In the genomic region with DNA sequence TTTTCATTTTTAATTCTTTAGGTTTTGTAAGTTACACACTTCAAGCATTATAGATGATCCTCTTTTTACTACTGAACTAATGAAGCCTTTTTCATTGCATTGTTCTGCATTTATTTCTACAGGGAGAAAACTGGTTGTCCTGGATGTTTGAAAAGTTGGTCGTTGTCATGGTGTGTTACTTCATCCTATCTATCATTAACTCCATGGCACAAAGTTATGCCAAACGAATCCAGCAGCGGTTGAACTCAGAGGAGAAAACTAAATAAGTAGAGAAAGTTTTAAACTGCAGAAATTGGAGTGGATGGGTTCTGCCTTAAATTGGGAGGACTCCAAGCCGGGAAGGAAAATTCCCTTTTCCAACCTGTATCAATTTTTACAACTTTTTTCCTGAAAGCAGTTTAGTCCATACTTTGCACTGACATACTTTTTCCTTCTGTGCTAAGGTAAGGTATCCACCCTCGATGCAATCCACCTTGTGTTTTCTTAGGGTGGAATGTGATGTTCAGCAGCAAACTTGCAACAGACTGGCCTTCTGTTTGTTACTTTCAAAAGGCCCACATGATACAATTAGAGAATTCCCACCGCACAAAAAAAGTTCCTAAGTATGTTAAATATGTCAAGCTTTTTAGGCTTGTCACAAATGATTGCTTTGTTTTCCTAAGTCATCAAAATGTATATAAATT, we compare ENCODE assay signal across 8 cellular contexts. TPM values are rescaled to one million over a fixed set of nuclear protein-coding genes. Genes with fewer than 3 reads are reported as not detected.
DNase-seq lines count a peak whose midpoint lies in the region; ATAC-seq, FAIRE-seq and TF ChIP-seq lines count a peak whose summit lies in the region.

No MANE protein-coding gene starts in this region.

- H3K9me3 Mint-ChIP-seq in HFFc6 = peaks cover 60% of the 10 kb centered on the region

- H3K4me1 ChIP-seq in GM12878 (ENCODE audit: control insufficient read depth, insufficient read depth, low read length) (peaks cover 34% of the 10 kb centered on the region), lower lobe of right lung (peaks cover 56% of the 10 kb centered on the region)

- peak overlapping the region; percentile 99 for H3K27ac Mint-ChIP-seq in HFFc6

- H3K27ac ChIP-seq in GM12878 (ENCODE audit: control insufficient read depth, insufficient read depth) = peak overlapping the region; percentile 97
- peak overlapping the region; percentile 97 for H3K27ac ChIP-seq in lower lobe of right lung

- RAD21 ChIA-PET in GM12878 (lab: Charles Lee; ENCODE audit: unreplicated experiment) = interaction anchor here (0.8 to 7.9 kb wide), 12 partner anchors 8 to 86 kb away, joined by 4 to 130 read pairs (median 20); no protein-coding TSS in a partner anchor

- CTCF ChIA-PET in GM12878 (lab: Yijun Ruan, JAX) = interaction anchor here (1.1 to 3.7 kb wide), 9 partner anchors 9 to 87 kb away, joined by 3 to 41 read pairs (median 6); no protein-coding TSS in a partner anchor

- H3K4me1 Mint-ChIP-seq in HFFc6 (ENCODE audit: low read depth) = peaks cover 54% of the 10 kb centered on the region

- no peaks in the 10 kb centered on the region for H4K20me1 ChIP-seq in GM12878 (ENCODE audit: control insufficient read depth, insufficient read depth)

- POLR2A ChIA-PET in GM12878 (lab: Charles Lee) = interaction anchor here (1.4 to 13.3 kb wide), 4 partner anchors 9 to 86 kb away, joined by 3 to 332 read pairs (median 42); no protein-coding TSS in a partner anchor

- WGBS in GM12878 (ENCODE audit: insufficient coverage, insufficient replicate concordance, low lambda C conversion rate, missing lambda C conversion rate) = 0% methylated on average over 6 of the region's 6 CpGs

- H3K9me3 ChIP-seq in GM12878 (replicated peaks; ENCODE audit: control insufficient read depth, insufficient read depth, low read length) (no peaks in the 10 kb centered on the region; the same call in 2 of the 3 replicates), lower lobe of right lung (no peaks in the 10 kb centered on the region)

- TF ChIP-seq POLR2A in GM12878 (IDR thresholded peaks at IDR 0.05; ENCODE audit: low read depth, low read length) = peak; percentile 42; the same call in 1 of the 2 replicates

- no peak for ATAC-seq in GM12878
- ATAC-seq in lower lobe of right lung = no peak
- no peak for ATAC-seq in GM19324 (IDR thresholded peaks at IDR 0.05; ENCODE audit: low FRiP score, unreplicated experiment)

- BruUV-seq in GM12878 (replicated peaks; lab: Mats Ljungman, UMichigan) = no TSS peak

- H3K79me2 ChIP-seq in GM12878 (ENCODE audit: control insufficient read depth, insufficient read depth, low read length) = peaks cover 58% of the 10 kb centered on the region

- intact Hi-C loops in GM12878 (cut with micrococcal nuclease; ENCODE audit: unreplicated experiment) (no loop called here), lower lobe of right lung (cut with DNase I) (no loop called here)

- no peak for TF ChIP-seq EP300 in GM12878 (IDR thresholded peaks at IDR 0.05; ENCODE audit: borderline replicate concordance in 1 of 2, control insufficient read depth in 1 of 2, low read depth in 2 of 2, low read length in 2 of 2)

- H3K27me3 Mint-ChIP-seq in HFFc6 (ENCODE audit: insufficient read depth) = peaks cover 71% of the 10 kb centered on the region

- in situ Hi-C loops in ACHN (cut with HindIII; ENCODE audit: low pct_ligation_motif_present, low pct_unique_long_range_greater_than_20kb, low sequenced_read_pairs) = no loop called here
- in situ Hi-C loops in GM12878 (cut with MboI) = loop anchor here (10.0 kb wide), 1 partner anchor 1505 kb away; no protein-coding TSS in a partner anchor

- H3K4me3 ChIP-seq in GM12878 (peak overlapping the region; percentile 91), lower lobe of right lung (peak overlapping the region; percentile 71)

- SMC1A ChIA-PET in GM12878 (lab: Charles Lee; ENCODE audit: uncharacterized antibody, unreplicated experiment) = interaction anchor here (0.6 to 12.6 kb wide), 8 partner anchors 9 to 86 kb away, joined by 3 to 143 read pairs (median 6); no protein-coding TSS in a partner anchor

- no peak overlapping the region for H2AFZ ChIP-seq in GM12878 (ENCODE audit: control insufficient read depth, low read depth, low read length)

- no peak for TF ChIP-seq CTCF in HFFc6 (IDR thresholded peaks at IDR 0.05)
- TF ChIP-seq CTCF in GM12878 (IDR thresholded peaks at IDR 0.05 in 2 of 3, conservative IDR thresholded peaks at IDR 0.05 in 1 of 3; ENCODE audit: control insufficient read depth in 2 of 3, extremely low read depth in 1 of 3, insufficient read depth in 1 of 3, low read depth in 3 of 3, low read length in 3 of 3) = no peak
- TF ChIP-seq CTCF in lower lobe of right lung (IDR thresholded peaks at IDR 0.05) = no peak
- TF ChIP-seq CTCF in D721Med (IDR thresholded peaks at IDR 0.05; ENCODE audit: insufficient read depth, missing control alignments) = no peak

- peaks cover 48% of the 10 kb centered on the region for H3K36me3 Mint-ChIP-seq in HFFc6 (ENCODE audit: low read depth)

- H3K27me3 ChIP-seq in GM12878 (replicated peaks in 1 of 2; ENCODE audit: control insufficient read depth in 2 of 2, insufficient read depth in 2 of 2, low read length in 1 of 2) (no peaks in the 10 kb centered on the region), lower lobe of right lung (ENCODE audit: low read depth) (no peaks in the 10 kb centered on the region)

- FAIRE-seq in GM12878 (lab: Jason Lieb, UNC) (no peak), D721Med (lab: Jason Lieb, UNC) (no peak)

- peak; percentile 55 for DNase-seq in ACHN
- DNase-seq in HFFc6 = no peak
- DNase-seq in GM12878 (ENCODE audit: low read depth, low spot score) = no peak
- DNase-seq in lower lobe of right lung = no peak
- no peak for DNase-seq in NAMALWA (ENCODE audit: low spot score)
- DNase-seq in stimulated activated naive CD4-positive, alpha-beta T cell (lab: John Stamatoyannopoulos, UW) = no peak
- DNase-seq in D721Med (ENCODE audit: insufficient read length, low spot score) = no peak

- peak overlapping the region; percentile 100 for H3K9ac ChIP-seq in GM12878 (ENCODE audit: control insufficient read depth, insufficient read depth, low read length)

- H3K36me3 ChIP-seq in GM12878 (ENCODE audit: control insufficient read depth in 2 of 2, insufficient read depth in 2 of 2, low read length in 1 of 2) (peaks cover 2 to 7% of the 10 kb centered on the region in 2 experiments; a peak in 3 of 4 replicates), lower lobe of right lung (peaks cover 16% of the 10 kb centered on the region)

- H3K4me2 ChIP-seq in GM12878 (ENCODE audit: control insufficient read depth, insufficient read depth) = peak overlapping the region; percentile 76

- TF ChIP-seq RAD21 in GM12878 (IDR thresholded peaks at IDR 0.05; ENCODE audit: insufficient read depth, low read depth, low read length) = no peak

- H3K4me3 Mint-ChIP-seq in HFFc6 = peak overlapping the region; percentile 98

TF ChIP-seq in GM12878, 131 proteins besides CTCF, POLR2A, EP300 and RAD21 (continues in another document):
- TF ChIP-seq, protein P1, sequence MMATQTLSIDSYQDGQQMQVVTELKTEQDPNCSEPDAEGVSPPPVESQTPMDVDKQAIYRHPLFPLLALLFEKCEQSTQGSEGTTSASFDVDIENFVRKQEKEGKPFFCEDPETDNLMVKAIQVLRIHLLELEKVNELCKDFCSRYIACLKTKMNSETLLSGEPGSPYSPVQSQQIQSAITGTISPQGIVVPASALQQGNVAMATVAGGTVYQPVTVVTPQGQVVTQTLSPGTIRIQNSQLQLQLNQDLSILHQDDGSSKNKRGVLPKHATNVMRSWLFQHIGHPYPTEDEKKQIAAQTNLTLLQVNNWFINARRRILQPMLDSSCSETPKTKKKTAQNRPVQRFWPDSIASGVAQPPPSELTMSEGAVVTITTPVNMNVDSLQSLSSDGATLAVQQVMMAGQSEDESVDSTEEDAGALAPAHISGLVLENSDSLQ (IDR thresholded peaks at IDR 0.05) = no peak

RNA-seq across cellular contexts. Expression of a gene that starts 53.0 kb away (rescaled TPM):
- 1 to 10 TPM; 2.9 to 4.0 (median 3.3) TPM for total RNA-seq in HFFc6 (2021; fragmentation: NEBNext Ultra II Directional; extraction: Animal tissue kit (Norgen Biotek cat#: 25700))
- 37.6 and 42.5 TPM in 2 replicates for total RNA-seq in GM12878 (2013; cell fraction: nucleolus; rRNA removed)
- 9.2 and 9.4 TPM in 2 replicates for total RNA-seq in GM12878 (2014; rRNA removed)
- 7.8 and 9.3 TPM in 2 replicates for total RNA-seq in GM12878 (2014; rRNA removed; fragmentation: Illumina TruSeq; extraction: Trizol)
- total RNA-seq in GM12878 (2021) = 7.7 TPM in 2 replicates
- polyA plus RNA-seq in GM12878 (2011; ENCODE audit: low read depth) = 4.2 TPM
- polyA plus RNA-seq in GM12878 (2011; rRNA removed) = 10.8 and 13.3 TPM in 2 replicates
- polyA plus RNA-seq in GM12878 (2011; cell fraction: cytosol; rRNA removed) = 5.0 and 5.4 TPM in 2 replicates
- polyA plus RNA-seq in GM12878 (2011; cell fraction: nucleus; rRNA removed) = 3.4 and 6.8 TPM in 2 replicates
- 4.3 and 5.2 TPM in 2 replicates for polyA plus RNA-seq in GM12878 (2012)
- 8.7 and 12.3 TPM in 2 replicates for polyA plus RNA-seq in GM12878 (2014; fragmentation: Illumina TruSeq; extraction: Trizol)
- 1 to 10 TPM; 5.3 to 6.6 TPM for polyA plus RNA-seq in GM12878 (2014; fragmentation: Nextera tagmentation; extraction: Ambion mirVana)
- 6.1 and 7.0 TPM in 2 replicates for polyA plus RNA-seq in GM12878 (2014; rRNA removed)
- polyA plus RNA-seq in GM12878 (2016; fragmentation: Nextera tagmentation; extraction: Ambion mirVana) = 10 to 100 TPM in 1 of 2 experiments, 1 to 10 TPM in 1; 8.0 to 10.3 TPM
- polyA minus RNA-seq in GM12878 (2011; rRNA and poly(A)+ RNA removed) = 12.2 and 22.7 TPM in 2 replicates
- polyA minus RNA-seq in GM12878 (2011; cell fraction: cytosol; rRNA and poly(A)+ RNA removed) = 4.5 and 5.7 TPM in 2 replicates
- 4.1 and 5.0 TPM in 2 replicates for polyA minus RNA-seq in GM12878 (2011; cell fraction: nucleus; rRNA and poly(A)+ RNA removed)
- total RNA-seq in lower lobe of right lung = 14.7 TPM

RNA-seq across cellular contexts. Expression of a gene that starts 53.1 kb away (rescaled TPM):
- total RNA-seq in HFFc6 (2021; fragmentation: NEBNext Ultra II Directional; extraction: Animal tissue kit (Norgen Biotek cat#: 25700)) = 10 to 100 TPM; 25.5 to 30.2 (median 27.9) TPM
- total RNA-seq in GM12878 (2013; cell fraction: nucleolus; rRNA removed) = 89.9 and 95.4 TPM in 2 replicates
- 24.3 and 26.3 TPM in 2 replicates for total RNA-seq in GM12878 (2014; rRNA removed)
- 29.4 and 30.1 TPM in 2 replicates for total RNA-seq in GM12878 (2014; rRNA removed; fragmentation: Illumina TruSeq; extraction: Trizol)
- 32.9 and 33.2 TPM in 2 replicates for total RNA-seq in GM12878 (2021)
- polyA plus RNA-seq in GM12878 (2011; ENCODE audit: low read depth) = 9.7 TPM
- 23.6 and 31.5 TPM in 2 replicates for polyA plus RNA-seq in GM12878 (2011; rRNA removed)
- 8.9 and 9.7 TPM in 2 replicates for polyA plus RNA-seq in GM12878 (2011; cell fraction: cytosol; rRNA removed)
- 18.4 and 19.4 TPM in 2 replicates for polyA plus RNA-seq in GM12878 (2011; cell fraction: nucleus; rRNA removed)
- polyA plus RNA-seq in GM12878 (2012) = 10.9 and 12.6 TPM in 2 replicates
- polyA plus RNA-seq in GM12878 (2014; fragmentation: Illumina TruSeq; extraction: Trizol) = 32.5 and 38.5 TPM in 2 replicates
- polyA plus RNA-seq in GM12878 (2014; fragmentation: Nextera tagmentation; extraction: Ambion mirVana) = 10 to 100 TPM in 1 of 2 experiments, 1 to 10 TPM in 1; 6.6 to 11.5 TPM
- polyA plus RNA-seq in GM12878 (2014; rRNA removed) = 20.4 and 24.1 TPM in 2 replicates
- 10 to 100 TPM; 27.8 to 29.5 TPM for polyA plus RNA-seq in GM12878 (2016; fragmentation: Nextera tagmentation; extraction: Ambion mirVana)
- polyA minus RNA-seq in GM12878 (2011; rRNA and poly(A)+ RNA removed) = 21.1 and 25.3 TPM in 2 replicates
- 8.6 and 15.9 TPM in 2 replicates for polyA minus RNA-seq in GM12878 (2011; cell fraction: cytosol; rRNA and poly(A)+ RNA removed)
- polyA minus RNA-seq in GM12878 (2011; cell fraction: nucleus; rRNA and poly(A)+ RNA removed) = 19.8 and 29.3 TPM in 2 replicates
- 29.0 TPM for total RNA-seq in lower lobe of right lung
